Comparison of ENCODE assay signal across 10 cellular contexts in genomic region chr17:38509772-38510423, GRCh38.
DNase-seq lines count a peak whose midpoint lies in the region; ATAC-seq lines count a peak whose summit lies in the region.
"Had no signal": no experiment of that assay in that cellular context is flagged by ENCODE, and none has a peak within 500 bp of the region (broad histone marks: within the 10 kb centered on the region; RNA-seq: fewer than 3 reads in every experiment).

No MANE protein-coding gene starts in this region.

- ATAC-seq in Right ventricle myocardium inferior: peak; percentile 12

- intact Hi-C loops in Right ventricle myocardium inferior (cut with DNase I) (loop anchor here (5.0 to 10.0 kb wide), 2 partner anchors 155 to 157 kb away; partner anchors contain the start of gene SOCS7), cardiac septum (cut with DNase I) (loop anchor here (5.0 kb wide), 1 partner anchor 157 kb away; no protein-coding TSS in a partner anchor)

- H3K79me1 ChIP-seq in mesendoderm (ENCODE audit: low read length): no peaks in the 10 kb centered on the region

- H3K56ac ChIP-seq in mesendoderm (ENCODE audit: low read length): peak overlapping the region; percentile 83

- H3K9me3 ChIP-seq in ectodermal cell (ENCODE audit: control insufficient read depth, low read length): no peaks in the 10 kb centered on the region

- no peak overlapping the region for H2BK120ac ChIP-seq in mesendoderm (ENCODE audit: low read depth, low read length)

- 1 to 2% methylated on average over 81 of the region's 81 CpGs for WGBS in ectodermal cell, 2 experiments
- no CpG with 5 or more reads among the region's 81 CpGs for WGBS in mesendoderm (ENCODE audit: extremely low coverage, insufficient coverage, low lambda C conversion rate)

- no peaks in the 10 kb centered on the region for H3K79me2 ChIP-seq in mesendoderm (ENCODE audit: control insufficient read depth, insufficient read depth, low read length)

- peak overlapping the region; percentile 32 for H3K4me3 ChIP-seq in ectodermal cell (ENCODE audit: insufficient read depth, low read depth, low read length)
- H3K4me3 ChIP-seq in mesendoderm (ENCODE audit: low read length): no peak overlapping the region

- no peak overlapping the region for H3K4ac ChIP-seq in mesendoderm (ENCODE audit: low read depth, low read length)

- H3K18ac ChIP-seq in mesendoderm (ENCODE audit: low read length): no peak overlapping the region

- H3K27ac ChIP-seq in ectodermal cell (ENCODE audit: insufficient read depth, low read depth, low read length, poor library complexity, severe bottlenecking): no peak overlapping the region
- peak overlapping the region; percentile 13 for H3K27ac ChIP-seq in mesendoderm (ENCODE audit: low read depth, low read length)

- H3K4me1 ChIP-seq in ectodermal cell (ENCODE audit: control insufficient read depth, insufficient read depth, low read length): peaks cover 18% of the 10 kb centered on the region
- peaks cover 2% of the 10 kb centered on the region for H3K4me1 ChIP-seq in mesendoderm (ENCODE audit: control insufficient read depth, low read depth, low read length)

- no peak overlapping the region for H4K8ac ChIP-seq in mesendoderm (ENCODE audit: low read depth, low read length)

- no peak for DNase-seq in Right ventricle myocardium inferior (ENCODE audit: missing footprints)
- no peak for DNase-seq in cardiac septum (ENCODE audit: low spot score)
- DNase-seq in mesendoderm: peak; percentile 77
- no peak for DNase-seq in NCI-H2107 (lab: John Stamatoyannopoulos, UW)
- no peak for DNase-seq in dermis blood vessel endothelial cell
- DNase-seq in NCI-H1105 treated with DMSO at 0.1 percent for 48 hours (lab: John Stamatoyannopoulos, UW): no peak
- DNase-seq in cerebellar cortex (ENCODE audit: low spot score): no peak
- DNase-seq: DMS153, GOT3 had no signal

- H2BK15ac ChIP-seq in mesendoderm (replicated peaks; ENCODE audit: low read depth): no peak overlapping the region

- H3K36me3 ChIP-seq in ectodermal cell (ENCODE audit: control insufficient read depth, insufficient read depth, low read length) (no peaks in the 10 kb centered on the region), mesendoderm (ENCODE audit: control insufficient read depth, insufficient read depth, low read length) (no peaks in the 10 kb centered on the region)

- no peak overlapping the region for H2BK5ac ChIP-seq in mesendoderm (ENCODE audit: low read length)

- H3K4me2 ChIP-seq in mesendoderm (ENCODE audit: low read length): peak overlapping the region; percentile 45

- no peak overlapping the region for H2AK5ac ChIP-seq in mesendoderm (ENCODE audit: low read length)

- H4K5ac ChIP-seq in mesendoderm (ENCODE audit: low read length): no peak overlapping the region

- peak overlapping the region; percentile 24 for H3K23ac ChIP-seq in mesendoderm (ENCODE audit: low read length)

- H3K27me3 ChIP-seq in ectodermal cell (ENCODE audit: control insufficient read depth, insufficient read depth, low read length, poor library complexity, severe bottlenecking) (peaks cover 24% of the 10 kb centered on the region), mesendoderm (ENCODE audit: insufficient read depth, low read length, poor library complexity) (no peaks in the 10 kb centered on the region)

- H3K9ac ChIP-seq in mesendoderm (ENCODE audit: low read length): peak overlapping the region; percentile 56
